13 cellular contexts compared by ENCODE assay signal in the genomic region with DNA sequence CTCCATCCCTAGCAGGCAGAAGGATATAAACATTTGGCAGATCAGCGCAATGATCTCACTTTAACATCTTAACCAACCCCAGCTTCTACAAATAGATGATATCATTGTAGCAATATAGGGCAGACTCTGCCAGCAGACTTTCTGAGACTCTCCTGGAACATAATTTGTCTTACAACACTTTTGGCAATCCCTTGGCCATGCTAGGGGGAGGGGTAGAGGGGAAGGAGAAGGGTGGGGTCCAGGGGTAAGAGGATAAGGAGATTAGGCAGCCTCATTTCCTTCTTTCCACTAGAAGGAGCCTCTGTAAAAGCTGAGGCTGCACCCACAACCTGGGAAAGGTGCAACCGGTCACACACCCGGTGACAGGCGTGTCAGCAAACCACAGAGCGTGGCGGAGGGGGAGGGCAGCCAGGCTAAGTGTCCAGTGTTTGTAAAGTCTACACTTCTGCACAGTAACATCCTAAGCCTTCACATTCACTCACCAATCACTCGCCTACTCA. TPM values are rescaled to one million over a fixed set of nuclear protein-coding genes. Genes with fewer than 3 reads are reported as not detected.
DNase-seq lines count a peak whose midpoint lies in the region; ATAC-seq and TF ChIP-seq lines count a peak whose summit lies in the region.
"Had no signal": no experiment of that assay in that cellular context is flagged by ENCODE, and none has a peak within 500 bp of the region (broad histone marks: within the 10 kb centered on the region; RNA-seq: fewer than 3 reads in every experiment).

No MANE protein-coding gene starts in this region.

- no peak for TF ChIP-seq CTCF in PC-3 (conservative IDR thresholded peaks at IDR 0.05; ENCODE audit: low read depth, low read length)

- H3K27me3 ChIP-seq in PC-3 (ENCODE audit: low read length) = no peaks in the 10 kb centered on the region

- intact Hi-C loops in PC-3 (cut with micrococcal nuclease) = loop anchor here (10.0 kb wide), 1 partner anchor 323 kb away; no protein-coding TSS in a partner anchor

- peak; percentile 79 for ATAC-seq in PC-3
- ATAC-seq: left cardiac atrium had no signal

- peaks cover 29% of the 10 kb centered on the region for H3K4me1 ChIP-seq in PC-3 (ENCODE audit: insufficient read depth, low read length)

- peak overlapping the region; percentile 12; the same call in 1 of the 2 replicates for H3K4me3 ChIP-seq in PC-3 (ENCODE audit: low read length)

- DNase-seq in NCI-H748 (lab: John Stamatoyannopoulos, UW; ENCODE audit: unreplicated experiment) (peak; percentile 24), NCI-H748 treated with DMSO at 0.1 percent for 48 hours (lab: John Stamatoyannopoulos, UW) (no peak), PC-3 (peak; percentile 65), fibroblast of gingiva (ENCODE audit: low read depth) (peak; percentile 38), stromal cell of bone marrow (ENCODE audit: low read depth) (peak; percentile 25), NCI-H2081 (lab: John Stamatoyannopoulos, UW) (no peak)
- no peak for DNase-seq in stimulated activated CD4-positive, alpha-beta T cell treated with anti-CD3 and anti-CD28 coated beads, Interleukin-4, amount 100 ng/mL, for 24 hours
- DNase-seq in NK-92 treated with Interleukin-12 subunit alpha and Interleukin-12 subunit beta, amount 100 ng/mL, for 24 hours (lab: John Stamatoyannopoulos, UW) = no peak
- DNase-seq: activated naive CD4-positive, alpha-beta T cell treated with anti-CD3 and anti-CD28 coated beads, Interleukin-2, amount 50 U/mL, for 16 hours; KBM-7; left cardiac atrium; NCI-H774; retina had no signal

- H3K79me2 ChIP-seq in PC-3 (ENCODE audit: low read length) = no peaks in the 10 kb centered on the region

- no peaks in the 10 kb centered on the region for H3K36me3 ChIP-seq in PC-3 (ENCODE audit: low read depth, low read length)

- peak overlapping the region; percentile 66 for H3K4me2 ChIP-seq in PC-3 (ENCODE audit: low read length)

- H3F3A ChIP-seq in PC-3 (ENCODE audit: low read length, unreplicated experiment) = no peaks in the 10 kb centered on the region

- no peaks in the 10 kb centered on the region for H3K9me2 ChIP-seq in PC-3 (replicated peaks; ENCODE audit: low read length)

- no TSS peak for BruUV-seq in PC-3 (replicated peaks; lab: Mats Ljungman, UMichigan)

- no peak overlapping the region for H3K9ac ChIP-seq in PC-3 (ENCODE audit: low read length)

- H2AFZ ChIP-seq in PC-3 (ENCODE audit: low read length) = peak overlapping the region; percentile 35; the same call in 1 of the 2 replicates

- no peaks in the 10 kb centered on the region for H3K9me3 ChIP-seq in PC-3 (ENCODE audit: low read length)

- peak overlapping the region; percentile 59 for H3K27ac ChIP-seq in PC-3 (ENCODE audit: low read length)

- POLR2A ChIA-PET in PC-3 (lab: Charles Lee; ENCODE audit: unreplicated experiment) = no interaction called here

- H4K20me1 ChIP-seq in PC-3 (ENCODE audit: low read length) = no peaks in the 10 kb centered on the region

- CTCF ChIA-PET in PC-3 (lab: Charles Lee) = interaction anchor here (0.6 kb wide), 1 partner anchor 396 kb away, joined by 3 read pairs; no protein-coding TSS in a partner anchor

RNA-seq across cellular contexts. Expression of gene UBAC2, which starts 8.7 kb away (rescaled TPM):
- 34.5 and 37.1 TPM in 2 replicates for total RNA-seq in PC-3 (2014; rRNA removed)

Comparison
In these comparisons a context has a peak if more than half of its experiments do, and no peak if none do; other contexts are left out.
1. DNase-seq: peak in NCI-H748 (single experiment), PC-3 (single experiment), fibroblast of gingiva (single experiment) and stromal cell of bone marrow (single experiment); none in NCI-H748 treated with DMSO at 0.1 percent for 48 hours (single experiment), NCI-H2081 (0 of 2), stimulated activated CD4-positive, alpha-beta T cell treated with anti-CD3 and anti-CD28 coated beads, Interleukin-4, amount 100 ng/mL, for 24 hours (single experiment) and NK-92 treated with Interleukin-12 subunit alpha and Interleukin-12 subunit beta, amount 100 ng/mL, for 24 hours (single experiment).